Comparison of ENCODE assay signal across 8 cellular contexts in genomic region chr4:10180927-10181744, GRCh38.
A peak's percentile ranks its signal among the peaks of the same experiment; 100 is the strongest.
DNase-seq lines count a peak whose midpoint lies in the region; ATAC-seq and TF ChIP-seq lines count a peak whose summit lies in the region.

No MANE protein-coding gene starts in this region.

- H3K27me3 Mint-ChIP-seq in activated naive CD8-positive, alpha-beta T cell treated with anti-CD3 and anti-CD28 coated beads for 36 hours = no peaks in the 10 kb centered on the region
- H3K27me3 Mint-ChIP-seq in stimulated activated memory B cell treated with anti-CD40 and anti-IgM and Interleukin-4, amounts not matched to agents 10 μg/mL and 1 μg/mL and 100 μg/mL, for 72 hours = no peaks in the 10 kb centered on the region

- DNase-seq in KBM-7 (peak; percentile 95), tibial nerve (ENCODE audit: low spot score in 2 of 2) (no peak), dorsolateral prefrontal cortex (no peak), NCI-H510A (lab: John Stamatoyannopoulos, UW) (no peak)
- DNase-seq in activated naive CD8-positive, alpha-beta T cell treated with anti-CD3 and anti-CD28 coated beads for 36 hours = peak; percentile 34

- H3K27me3 ChIP-seq in tibial nerve = no peaks in the 10 kb centered on the region
- H3K27me3 ChIP-seq in dorsolateral prefrontal cortex = peaks cover 0 to 9% (median 0%) of the 10 kb centered on the region in 45 donors

- no peaks in the 10 kb centered on the region for H3K4me1 ChIP-seq in tibial nerve

- H3K4me3 Mint-ChIP-seq in activated naive CD8-positive, alpha-beta T cell treated with anti-CD3 and anti-CD28 coated beads for 36 hours = peak overlapping the region; percentile 32
- H3K4me3 Mint-ChIP-seq in stimulated activated memory B cell treated with anti-CD40 and anti-IgM and Interleukin-4, amounts not matched to agents 10 μg/mL and 1 μg/mL and 100 μg/mL, for 72 hours = no peak overlapping the region

- H3K4me1 Mint-ChIP-seq in activated naive CD8-positive, alpha-beta T cell treated with anti-CD3 and anti-CD28 coated beads for 36 hours = peaks cover 28% of the 10 kb centered on the region
- H3K4me1 Mint-ChIP-seq in stimulated activated memory B cell treated with anti-CD40 and anti-IgM and Interleukin-4, amounts not matched to agents 10 μg/mL and 1 μg/mL and 100 μg/mL, for 72 hours = peaks cover 9% of the 10 kb centered on the region

- peak; percentile 98 for ATAC-seq in GM18505 (IDR thresholded peaks at IDR 0.05; ENCODE audit: unreplicated experiment)
- peak; percentile 93 for ATAC-seq in GM21576 (IDR thresholded peaks at IDR 0.05; ENCODE audit: unreplicated experiment)
- peak; percentile 86 for ATAC-seq in stimulated activated memory B cell treated with anti-CD40 and anti-IgM and Interleukin-4, amounts not matched to agents 10 μg/mL and 1 μg/mL and 100 μg/mL, for 72 hours

- no peak overlapping the region for H3K27ac ChIP-seq in tibial nerve
- H3K27ac ChIP-seq in dorsolateral prefrontal cortex = no peak overlapping the region

- no peaks in the 10 kb centered on the region for H3K9me3 ChIP-seq in tibial nerve

- no peaks in the 10 kb centered on the region for H3K36me3 ChIP-seq in tibial nerve

- TF ChIP-seq EP300 in tibial nerve (IDR thresholded peaks at IDR 0.05) = no peak

- peaks cover 9% of the 10 kb centered on the region for H3K36me3 Mint-ChIP-seq in activated naive CD8-positive, alpha-beta T cell treated with anti-CD3 and anti-CD28 coated beads for 36 hours
- H3K36me3 Mint-ChIP-seq in stimulated activated memory B cell treated with anti-CD40 and anti-IgM and Interleukin-4, amounts not matched to agents 10 μg/mL and 1 μg/mL and 100 μg/mL, for 72 hours = no peaks in the 10 kb centered on the region

- H3K27ac Mint-ChIP-seq in activated naive CD8-positive, alpha-beta T cell treated with anti-CD3 and anti-CD28 coated beads for 36 hours = peak overlapping the region; percentile 90
- H3K27ac Mint-ChIP-seq in stimulated activated memory B cell treated with anti-CD40 and anti-IgM and Interleukin-4, amounts not matched to agents 10 μg/mL and 1 μg/mL and 100 μg/mL, for 72 hours = peak overlapping the region; percentile 41

- TF ChIP-seq POLR2A in GM18505 (IDR thresholded peaks at IDR 0.05; ENCODE audit: borderline replicate concordance, extremely low read depth, insufficient read depth, insufficient read length) = no peak
- TF ChIP-seq POLR2A in tibial nerve (IDR thresholded peaks at IDR 0.05) = no peak

- 58 to 74% methylated on average over 4 of the region's 4 CpGs for WGBS in tibial nerve, 2 donors

- H3K4me3 ChIP-seq in tibial nerve (no peak overlapping the region), dorsolateral prefrontal cortex (no peak overlapping the region)

- no peak for TF ChIP-seq CTCF in tibial nerve (IDR thresholded peaks at IDR 0.05)
- no peak for TF ChIP-seq CTCF in dorsolateral prefrontal cortex (IDR thresholded peaks at IDR 0.05 in 54 of 56, conservative IDR thresholded peaks at IDR 0.05 in 2 of 56; ENCODE audit: low read depth in 1 of 56, partially characterized antibody in 56 of 56)

- in situ Hi-C loops in KBM-7 (cut with MboI; ENCODE audit: low pct_unique_long_range_greater_than_20kb, low sequenced_read_pairs) = no loop called here

- intact Hi-C loops in dorsolateral prefrontal cortex (cut with DNase I) = no loop called here

- H3K9me3 Mint-ChIP-seq in activated naive CD8-positive, alpha-beta T cell treated with anti-CD3 and anti-CD28 coated beads for 36 hours = peaks cover 5% of the 10 kb centered on the region
- H3K9me3 Mint-ChIP-seq in stimulated activated memory B cell treated with anti-CD40 and anti-IgM and Interleukin-4, amounts not matched to agents 10 μg/mL and 1 μg/mL and 100 μg/mL, for 72 hours = no peaks in the 10 kb centered on the region

Comparison
In these comparisons a context has a peak if more than half of its experiments do, and no peak if none do; other contexts are left out.
1. DNase-seq: peak in KBM-7 (single experiment) and activated naive CD8-positive, alpha-beta T cell treated with anti-CD3 and anti-CD28 coated beads for 36 hours (single experiment); none in tibial nerve (0 of 2), dorsolateral prefrontal cortex (0 of 10) and NCI-H510A (single experiment).
2. Peak in every context shown above with its lines, with median percentiles within 50 percentile points of each other: ATAC-seq.